ENCODE assay signal across 24 cellular contexts in genomic region chr2:178527592-178527991, GRCh38. TPM values are rescaled to one million over a fixed set of nuclear protein-coding genes. Genes with fewer than 3 reads are reported as not detected.
DNase-seq lines count a peak whose midpoint lies in the region; ATAC-seq, FAIRE-seq and TF ChIP-seq lines count a peak whose summit lies in the region.
"Had no signal": no experiment of that assay in that cellular context is flagged by ENCODE, and none has a peak within 500 bp of the region (broad histone marks: within the 10 kb centered on the region; RNA-seq: fewer than 3 reads in every experiment).

No MANE protein-coding gene starts in this region.

- TF ChIP-seq POLR2A in GM12892 (IDR thresholded peaks at IDR 0.05; ENCODE audit: low read depth, low read length) (no peak), K562 (conservative IDR thresholded peaks at IDR 0.05) (no peak)

- in situ Hi-C loops in K562 (cut with MboI): no loop called here

- H3K27me3 ChIP-seq in K562 (ENCODE audit: control insufficient read depth in 2 of 2, insufficient read depth in 2 of 2, low read length in 2 of 2): no peaks in the 10 kb centered on the region
- no peaks in the 10 kb centered on the region for H3K27me3 ChIP-seq in neutrophil
- H3K27me3 ChIP-seq: BLaER1 treated with 17β-estradiol and CSF1 and Interleukin-3, amounts not matched to agents 10 nM and 100 nM had no signal

- H3K9me3 ChIP-seq in K562 (replicated peaks; ENCODE audit: control insufficient read depth, insufficient read depth, low read depth, low read length) (no peaks in the 10 kb centered on the region; the same call in 1 of the 2 replicates), neutrophil (no peaks in the 10 kb centered on the region)

- H3K4me1 ChIP-seq in K562 (replicated peaks in 1 of 2; ENCODE audit: control insufficient read depth in 2 of 2, insufficient read depth in 2 of 2, low read length in 2 of 2) (peaks cover 0 to 2% of the 10 kb centered on the region in 2 experiments; a peak in 1 of 5 replicates), neutrophil (ENCODE audit: control insufficient read depth in 1 of 2, insufficient read depth in 1 of 2, low read depth in 1 of 2, low read length in 1 of 2) (peaks cover 86 to 89% of the 10 kb centered on the region in 2 experiments)

- TF ChIP-seq RAD21 in K562 (CRISPR knock-in tag; conservative IDR thresholded peaks at IDR 0.05 in 1 of 2, IDR thresholded peaks at IDR 0.05 in 1 of 2): no peak

- H3K4me3 ChIP-seq in K562 (no peak overlapping the region), neutrophil (ENCODE audit: low read depth in 1 of 2, low read length in 1 of 2) (no peak overlapping the region)
- H3K4me3 ChIP-seq: BLaER1 treated with 17β-estradiol and CSF1 and Interleukin-3, amounts not matched to agents 10 nM and 100 nM; GM23248 had no signal

- BruUV-seq in K562 (replicated peaks; lab: Mats Ljungman, UMichigan): no TSS peak

- peaks cover 76% of the 10 kb centered on the region for H3K79me2 ChIP-seq in K562 (ENCODE audit: control insufficient read depth, insufficient read depth, low read length)

- POLR2A ChIA-PET in K562 (lab: Yijun Ruan, JAX): interaction anchor here (1.0 to 1.3 kb wide), 3 partner anchors 11 to 16 kb away, joined by 3 read pairs; no protein-coding TSS in a partner anchor

- peaks cover 16% of the 10 kb centered on the region; the same call in 2 of the 3 replicates for H3K36me3 ChIP-seq in K562 (ENCODE audit: control insufficient read depth, insufficient read depth, low read length)
- no peaks in the 10 kb centered on the region for H3K36me3 ChIP-seq in neutrophil

- no peak for TF ChIP-seq EP300 in K562 (IDR thresholded peaks at IDR 0.05; ENCODE audit: low read length)

- DNase-seq in DMS 273 (lab: John Stamatoyannopoulos, UW; ENCODE audit: unreplicated experiment) (peak; percentile 6), DMS 273 treated with DMSO at 0.1 percent for 48 hours (lab: John Stamatoyannopoulos, UW) (no peak), GM12892 (ENCODE audit: insufficient read length) (no peak), K562 (ENCODE audit: extremely low read depth in 1 of 4, low spot score in 3 of 4) (no peak), SHP77 treated with DMSO at 0.1 percent for 48 hours (lab: John Stamatoyannopoulos, UW) (no peak), AG20443 (ENCODE audit: low spot score) (no peak)
- no peak for DNase-seq in activated CD4-positive, alpha-beta T cell treated with anti-CD3 and anti-CD28 coated beads, Interleukin-2, amount 50 U/mL, for 48 hours
- DNase-seq: ACHN; CD8-positive, alpha-beta T cell; DMS79; GM23248; H9; HFFc6; Kasumi-1; NCI-H1417; NCI-H1694 treated with DMSO at 0.1 percent for 48 hours; NCI-H2081 treated with DMSO at 0.1 percent for 48 hours; NCI-H2171 treated with DMSO at 0.1 percent for 48 hours; NCI-H524 treated with DMSO at 0.1 percent for 48 hours; NCI-H82; Right ventricle myocardium superior had no signal

- intact Hi-C loops in K562 (cut with micrococcal nuclease): no loop called here

- H3K9ac ChIP-seq in K562 (ENCODE audit: insufficient read depth in 1 of 2, low read depth in 2 of 2, low read length in 2 of 2): peak overlapping the region in 1 of 2 experiments; percentile 32; a peak in 1 of 4 replicates
- H3K9ac ChIP-seq: BLaER1 treated with 17β-estradiol and CSF1 and Interleukin-3, amounts not matched to agents 10 nM and 100 nM; GM23248 had no signal

- ATAC-seq in K562: no peak
- ATAC-seq: CD8-positive, alpha-beta T cell had no signal

- CTCF ChIA-PET in K562 (lab: Yijun Ruan, JAX; ENCODE audit: low intra/inter-chr PET ratio): no interaction called here

- FAIRE-seq in GM12892 (lab: Jason Lieb, UNC): peak; percentile 21
- no peak for FAIRE-seq in K562 (lab: Jason Lieb, UNC)

- H3K9me1 ChIP-seq in K562 (ENCODE audit: control insufficient read depth, insufficient read depth, low read length): no peaks in the 10 kb centered on the region

- TF ChIP-seq CTCF in K562 (IDR thresholded peaks at IDR 0.05 in 2 of 3, conservative IDR thresholded peaks at IDR 0.05 in 1 of 3; ENCODE audit: insufficient read depth in 2 of 3, low read depth in 1 of 3, low read length in 3 of 3) (no peak), neutrophil (IDR thresholded peaks at IDR 0.05) (no peak)

- no peak overlapping the region for H3K4me2 ChIP-seq in K562 (ENCODE audit: insufficient read depth, low read length)
- H3K4me2 ChIP-seq: BLaER1 treated with 17β-estradiol and CSF1 and Interleukin-3, amounts not matched to agents 10 nM and 100 nM had no signal

- peaks cover 4% of the 10 kb centered on the region for H4K20me1 ChIP-seq in K562 (replicated peaks; ENCODE audit: control insufficient read depth, insufficient read depth, low read length)
- H4K20me1 ChIP-seq: BLaER1 treated with 17β-estradiol and CSF1 and Interleukin-3, amounts not matched to agents 10 nM and 100 nM had no signal

- H2AFZ ChIP-seq in K562 (ENCODE audit: low read depth, low read length): no peak overlapping the region
- H2AFZ ChIP-seq: GM23248 had no signal

- no peak overlapping the region for H3K27ac ChIP-seq in K562 (ENCODE audit: extremely low read depth, low read depth, low read length)
- peak overlapping the region; percentile 92 for H3K27ac ChIP-seq in neutrophil
- H3K27ac ChIP-seq: 22Rv1; BLaER1 treated with 17β-estradiol and CSF1 and Interleukin-3, amounts not matched to agents 10 nM and 100 nM; GM23248 had no signal

- WGBS in K562 (ENCODE audit: insufficient coverage, low coverage, missing lambda C conversion rate): 65% methylated on average over 2 of the region's 2 CpGs

TF ChIP-seq in K562, 482 proteins besides CTCF, POLR2A, EP300 and RAD21 (continues in another document):
- TF ChIP-seq PBX2 (CRISPR knock-in tag; IDR thresholded peaks at IDR 0.05; ENCODE audit: low read depth): no peak
- TF ChIP-seq PBX2 (tag; conservative IDR thresholded peaks at IDR 0.05; ENCODE audit: low read depth): peak; percentile 47; the same call in 1 of the 2 replicates
- TF ChIP-seq YBX1 (IDR thresholded peaks at IDR 0.05): no peak

RNA-seq across cellular contexts. Expression of gene PLEKHA3, which starts 47.3 kb away (rescaled TPM):
- polyA plus RNA-seq in GM12892 (2012; ENCODE audit: missing spikeins): 8.4 TPM
- total RNA-seq in K562 (2011; cell fraction: chromatin; rRNA removed; ENCODE audit: low replicate concordance): 7.1 and 8.8 TPM in 2 replicates
- total RNA-seq in K562 (2011; cell fraction: nucleolus; rRNA removed): 2.8 and 2.9 TPM in 2 replicates
- 6.7 and 16.4 TPM in 2 replicates for total RNA-seq in K562 (2011; cell fraction: nucleoplasm; rRNA removed)
- 6.4 and 6.9 TPM in 2 replicates for total RNA-seq in K562 (2014; rRNA removed)
- 11.7 and 18.5 TPM in 2 replicates for total RNA-seq in K562 (2014; rRNA removed; fragmentation: Illumina TruSeq; extraction: Trizol)
- total RNA-seq in K562 (2015; rRNA removed; fragmentation: Illumina TruSeq; extraction: Trizol): 8.4 and 10.5 TPM in 2 replicates
- 19.6 and 23.4 TPM in 2 replicates for total RNA-seq in K562 (2021)
- 14.9 and 21.8 TPM in 2 replicates for polyA plus RNA-seq in K562 (2011; rRNA removed)
- polyA plus RNA-seq in K562 (2011; cell fraction: cytosol; rRNA removed): 1.6 and 2.8 TPM in 2 replicates
- 3.7 and 7.0 TPM in 2 replicates for polyA plus RNA-seq in K562 (2011; cell fraction: nucleus; rRNA removed)
- polyA plus RNA-seq in K562 (2012): 6.8 and 7.4 TPM in 2 replicates
- 6.8 and 8.8 TPM in 2 replicates for polyA plus RNA-seq in K562 (2014; fragmentation: Illumina TruSeq; extraction: Trizol)
- 1 to 10 TPM; 2.3 to 2.6 TPM for polyA plus RNA-seq in K562 (2014; fragmentation: Nextera tagmentation; extraction: Ambion mirVana)
- polyA plus RNA-seq in K562 (2014; rRNA removed): 9.7 and 12.0 TPM in 2 replicates
- polyA minus RNA-seq in K562 (2011; rRNA and poly(A)+ RNA removed): 15.1 and 15.8 TPM in 2 replicates
- 5.8 and 11.0 TPM in 2 replicates for polyA minus RNA-seq in K562 (2011; cell fraction: cytosol; rRNA and poly(A)+ RNA removed)
- polyA minus RNA-seq in K562 (2011; cell fraction: nucleus; rRNA and poly(A)+ RNA removed): 5.9 and 7.7 TPM in 2 replicates

RNA-seq across cellular contexts. Expression of gene FKBP7, which starts 49.2 kb away (rescaled TPM):
- polyA plus RNA-seq in GM12892 (2012; ENCODE audit: missing spikeins): 7.2 TPM
- total RNA-seq in K562 (2011; cell fraction: chromatin; rRNA removed; ENCODE audit: low replicate concordance): 6.4 and 7.4 TPM in 2 replicates
- 5.1 and 7.3 TPM in 2 replicates for total RNA-seq in K562 (2011; cell fraction: nucleolus; rRNA removed)
- total RNA-seq in K562 (2011; cell fraction: nucleoplasm; rRNA removed): 8.4 and 9.8 TPM in 2 replicates
- total RNA-seq in K562 (2014; rRNA removed): 9.5 and 15.9 TPM in 2 replicates
- total RNA-seq in K562 (2014; rRNA removed; fragmentation: Illumina TruSeq; extraction: Trizol): 12.6 and 13.5 TPM in 2 replicates
- 12.0 and 14.7 TPM in 2 replicates for total RNA-seq in K562 (2015; rRNA removed; fragmentation: Illumina TruSeq; extraction: Trizol)
- total RNA-seq in K562 (2021): 6.1 and 7.0 TPM in 2 replicates
- polyA plus RNA-seq in K562 (2011; rRNA removed): 16.8 and 19.2 TPM in 2 replicates
- 4.2 and 7.4 TPM in 2 replicates for polyA plus RNA-seq in K562 (2011; cell fraction: cytosol; rRNA removed)
- 5.3 and 9.0 TPM in 2 replicates for polyA plus RNA-seq in K562 (2011; cell fraction: nucleus; rRNA removed)
- 7.0 and 9.1 TPM in 2 replicates for polyA plus RNA-seq in K562 (2012)
- polyA plus RNA-seq in K562 (2014; fragmentation: Illumina TruSeq; extraction: Trizol): 17.4 and 19.9 TPM in 2 replicates
- polyA plus RNA-seq in K562 (2014; fragmentation: Nextera tagmentation; extraction: Ambion mirVana): 10 to 100 TPM; 19.3 to 23.2 TPM
- polyA plus RNA-seq in K562 (2014; rRNA removed): 19.0 and 22.7 TPM in 2 replicates
- 12.5 and 13.7 TPM in 2 replicates for polyA minus RNA-seq in K562 (2011; rRNA and poly(A)+ RNA removed)
- 4.0 and 4.6 TPM in 2 replicates for polyA minus RNA-seq in K562 (2011; cell fraction: cytosol; rRNA and poly(A)+ RNA removed)
- polyA minus RNA-seq in K562 (2011; cell fraction: nucleus; rRNA and poly(A)+ RNA removed): 5.4 and 7.9 TPM in 2 replicates
